11 cellular contexts compared by ENCODE assay signal in the genomic region with DNA sequence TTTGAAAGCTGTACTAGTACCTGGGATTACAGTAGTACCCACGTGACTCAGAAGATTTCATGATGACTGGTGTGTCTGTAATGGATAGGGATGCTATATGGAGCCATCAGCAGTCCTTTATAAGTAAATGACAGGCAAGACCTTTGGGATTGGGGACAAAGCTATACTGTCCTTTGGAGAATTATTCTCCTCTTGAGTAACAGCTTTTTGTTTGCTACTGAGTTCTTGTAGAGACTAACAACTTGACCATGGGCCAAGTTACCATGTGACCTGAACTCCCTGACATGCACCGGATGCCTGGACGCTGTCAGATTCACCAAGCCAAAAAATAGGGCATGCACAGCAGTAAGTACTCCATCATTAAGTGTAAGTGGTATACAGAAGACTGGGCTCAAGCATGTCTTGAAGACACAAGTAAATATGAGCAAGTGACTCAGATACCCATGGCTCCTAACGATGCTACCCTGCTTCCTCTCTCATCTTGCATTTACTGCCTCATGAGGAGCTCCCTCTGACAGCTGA. TPM values are rescaled to one million over a fixed set of nuclear protein-coding genes. Genes with fewer than 3 reads are reported as not detected.
A peak's percentile ranks its signal among the peaks of the same experiment; 100 is the strongest.
DNase-seq lines count a peak whose midpoint lies in the region; ATAC-seq and TF ChIP-seq lines count a peak whose summit lies in the region.
"Had no signal": no experiment of that assay in that cellular context is flagged by ENCODE, and none has a peak within 500 bp of the region (broad histone marks: within the 10 kb centered on the region; RNA-seq: fewer than 3 reads in every experiment).

No MANE protein-coding gene starts in this region.

- peak overlapping the region; percentile 13 to 55 (median 32) for H3K27ac ChIP-seq in esophagus muscularis mucosa (replicated peaks in 1 of 4)
- peak overlapping the region in 2 of 4 donors; percentile 22 to 50 for H3K27ac ChIP-seq in transverse colon
- H3K27ac ChIP-seq: BLaER1 treated with 17β-estradiol and CSF1 and Interleukin-3, amounts not matched to agents 10 nM and 100 nM had no signal

- TF ChIP-seq CTCF in esophagus muscularis mucosa (IDR thresholded peaks at IDR 0.05) (no peak), mucosa of descending colon (IDR thresholded peaks at IDR 0.05) (no peak), transverse colon (IDR thresholded peaks at IDR 0.05) (no peak)

- H3K4me3 ChIP-seq in esophagus muscularis mucosa (no peak overlapping the region), mucosa of descending colon (no peak overlapping the region), transverse colon (no peak overlapping the region)
- H3K4me3 ChIP-seq: BLaER1 treated with 17β-estradiol and CSF1 and Interleukin-3, amounts not matched to agents 10 nM and 100 nM had no signal

- DNase-seq in activated T-cell treated with anti-CD3 and anti-CD28 coated beads, Interleukin-2, amount 50 U/mL, for 72 hours, result no peak
- no peak for DNase-seq in activated T-cell treated with anti-CD3 and anti-CD28 coated beads for 4 hours
- DNase-seq in esophagus muscularis mucosa (ENCODE audit: extremely low spot score), result no peak
- peak in 1 of 3 donors; percentile 50 for DNase-seq in mucosa of descending colon
- peak; percentile 20 for DNase-seq in transverse colon
- no peak for DNase-seq in cerebellar nuclear complex (lab: John Stamatoyannopoulos, UW)
- no peak for DNase-seq in NCI-H774 (lab: John Stamatoyannopoulos, UW)

- TF ChIP-seq POLR2A in esophagus muscularis mucosa (IDR thresholded peaks at IDR 0.05; ENCODE audit: low read depth), result no peak
- TF ChIP-seq POLR2A in transverse colon (IDR thresholded peaks at IDR 0.05), result no peak

- no peak for TF ChIP-seq EP300 in esophagus muscularis mucosa (IDR thresholded peaks at IDR 0.05)
- TF ChIP-seq EP300 in transverse colon (IDR thresholded peaks at IDR 0.05; ENCODE audit: low read depth), result no peak

- H3K27me3 Mint-ChIP-seq in activated T-cell treated with anti-CD3 and anti-CD28 coated beads, Interleukin-2, amount 50 U/mL, for 72 hours (ENCODE audit: low read depth), result no peaks in the 10 kb centered on the region
- H3K27me3 Mint-ChIP-seq: progenitor cell of endocrine pancreas; stimulated activated memory B cell treated with anti-CD40 and anti-IgM and Interleukin-4, amounts not matched to agents 10 μg/mL and 1 μg/mL and 100 μg/mL, for 72 hours had no signal

- H3K9me3 Mint-ChIP-seq in activated T-cell treated with anti-CD3 and anti-CD28 coated beads, Interleukin-2, amount 50 U/mL, for 72 hours, result no peaks in the 10 kb centered on the region
- H3K9me3 Mint-ChIP-seq: stimulated activated memory B cell treated with anti-CD40 and anti-IgM and Interleukin-4, amounts not matched to agents 10 μg/mL and 1 μg/mL and 100 μg/mL, for 72 hours had no signal

- WGBS in esophagus muscularis mucosa, result 27% methylated on average over 4 of the region's 4 CpGs
- 0 to 56% methylated on average over 1 to 4 of the region's 4 CpGs for WGBS in transverse colon (ENCODE audit: low coverage in 1 of 2), 2 donors

- in situ Hi-C loops in transverse colon (cut with MboI; ENCODE audit: low pct_ligation_motif_present in 1 of 4, low pct_unique_long_range_greater_than_20kb in 1 of 4, low sequenced_read_pairs in 3 of 4), result no loop called here

- peaks cover 0 to 5% of the 10 kb centered on the region in 2 donors for H3K36me3 Mint-ChIP-seq in activated T-cell treated with anti-CD3 and anti-CD28 coated beads, Interleukin-2, amount 50 U/mL, for 72 hours (ENCODE audit: insufficient read depth in 2 of 2)

- no peaks in the 10 kb centered on the region for H3K9me3 ChIP-seq in esophagus muscularis mucosa
- H3K9me3 ChIP-seq in mucosa of descending colon, result no peaks in the 10 kb centered on the region
- no peaks in the 10 kb centered on the region for H3K9me3 ChIP-seq in transverse colon
- H3K9me3 ChIP-seq: BLaER1 treated with 17β-estradiol and CSF1 and Interleukin-3, amounts not matched to agents 10 nM and 100 nM had no signal

- H3K4me1 Mint-ChIP-seq in activated T-cell treated with anti-CD3 and anti-CD28 coated beads, Interleukin-2, amount 50 U/mL, for 72 hours (ENCODE audit: low read depth), result peaks cover 69% of the 10 kb centered on the region

- H3K27ac Mint-ChIP-seq in activated T-cell treated with anti-CD3 and anti-CD28 coated beads, Interleukin-2, amount 50 U/mL, for 72 hours, result no peak overlapping the region
- H3K27ac Mint-ChIP-seq: progenitor cell of endocrine pancreas; stimulated activated memory B cell treated with anti-CD40 and anti-IgM and Interleukin-4, amounts not matched to agents 10 μg/mL and 1 μg/mL and 100 μg/mL, for 72 hours had no signal

- peak; percentile 34 to 55 for ATAC-seq in activated T-cell treated with anti-CD3 and anti-CD28 coated beads, Interleukin-2, amount 50 U/mL, for 72 hours (replicated peaks in 1 of 2)
- ATAC-seq in mucosa of descending colon, result peak; percentile 34
- ATAC-seq in GM18861 (IDR thresholded peaks at IDR 0.05; ENCODE audit: unreplicated experiment), result no peak
- ATAC-seq: stimulated activated memory B cell treated with anti-CD40 and anti-IgM and Interleukin-4, amounts not matched to agents 10 μg/mL and 1 μg/mL and 100 μg/mL, for 72 hours had no signal

- intact Hi-C loops in esophagus muscularis mucosa (cut with DNase I), result loop anchor here (5.0 kb wide), 1 partner anchor 49 kb away; no protein-coding TSS in a partner anchor
- intact Hi-C loops in mucosa of descending colon (cut with DNase I, micrococcal nuclease), result no loop called here
- intact Hi-C loops in transverse colon (cut with DNase I; ENCODE audit: low total_unique reads), result no loop called here

- no peaks in the 10 kb centered on the region for H3K27me3 ChIP-seq in esophagus muscularis mucosa
- no peaks in the 10 kb centered on the region for H3K27me3 ChIP-seq in transverse colon
- H3K27me3 ChIP-seq: BLaER1 treated with 17β-estradiol and CSF1 and Interleukin-3, amounts not matched to agents 10 nM and 100 nM had no signal

- H3K36me3 ChIP-seq in esophagus muscularis mucosa (no peaks in the 10 kb centered on the region), mucosa of descending colon (ENCODE audit: low read depth) (no peaks in the 10 kb centered on the region), transverse colon (no peaks in the 10 kb centered on the region)

- H3K4me1 ChIP-seq in esophagus muscularis mucosa (peaks cover 19 to 27% (median 20%) of the 10 kb centered on the region in 4 donors), mucosa of descending colon (ENCODE audit: low read depth) (no peaks in the 10 kb centered on the region), transverse colon (peaks cover 5 to 26% (median 11%) of the 10 kb centered on the region in 4 donors)

- no peak overlapping the region for H3K4me3 Mint-ChIP-seq in activated T-cell treated with anti-CD3 and anti-CD28 coated beads, Interleukin-2, amount 50 U/mL, for 72 hours
- H3K4me3 Mint-ChIP-seq: stimulated activated memory B cell treated with anti-CD40 and anti-IgM and Interleukin-4, amounts not matched to agents 10 μg/mL and 1 μg/mL and 100 μg/mL, for 72 hours had no signal

RNA-seq across cellular contexts. Expression of a gene that starts 12.9 kb away (rescaled TPM):
- total RNA-seq in activated T-cell treated with anti-CD3 and anti-CD28 coated beads, Interleukin-2, amount 50 U/mL, for 72 hours, result 100 to 1,000 TPM; 120 to 134 TPM
- total RNA-seq in esophagus muscularis mucosa (10 to 100 TPM; 57.4 to 90.3 (median 73.5) TPM), mucosa of descending colon (100 to 1,000 TPM; 112 to 143 (median 119) TPM), transverse colon (100 to 1,000 TPM in 2 of 4 donors, 10 to 100 TPM in 2; 19.9 to 124 (median 83.0) TPM)

RNA-seq across cellular contexts. Expression of a gene that starts 45.0 kb away (rescaled TPM):
- 1 to 10 TPM; 3.6 to 4.0 TPM for total RNA-seq in activated T-cell treated with anti-CD3 and anti-CD28 coated beads, Interleukin-2, amount 50 U/mL, for 72 hours
- total RNA-seq in esophagus muscularis mucosa, result 1 to 10 TPM; 3.6 to 7.4 (median 5.1) TPM
- total RNA-seq in mucosa of descending colon, result 1 to 10 TPM; 1.5 to 4.0 (median 3.9) TPM
- total RNA-seq in transverse colon, result 1 to 10 TPM in 2 of 4 donors, not detected in 2; 2.3 to 2.4 TPM

RNA-seq across cellular contexts. Expression of a gene that starts 45.4 kb away (rescaled TPM):
- total RNA-seq in activated T-cell treated with anti-CD3 and anti-CD28 coated beads, Interleukin-2, amount 50 U/mL, for 72 hours, result 10 to 100 TPM; 33.5 to 39.5 TPM
- total RNA-seq in esophagus muscularis mucosa (10 to 100 TPM; 13.8 to 22.3 (median 20.2) TPM), mucosa of descending colon (10 to 100 TPM; 29.4 to 35.3 (median 33.4) TPM), transverse colon (10 to 100 TPM; 23.5 to 41.1 (median 26.5) TPM)

RNA-seq across cellular contexts. Expression of a gene that starts 48.9 kb away (rescaled TPM):
- 10 to 100 TPM; 16.1 to 16.7 TPM for total RNA-seq in activated T-cell treated with anti-CD3 and anti-CD28 coated beads, Interleukin-2, amount 50 U/mL, for 72 hours
- 10 to 100 TPM; 16.7 to 22.8 (median 18.4) TPM for total RNA-seq in esophagus muscularis mucosa
- total RNA-seq in mucosa of descending colon, result 10 to 100 TPM; 18.2 to 27.1 (median 24.9) TPM
- total RNA-seq in transverse colon, result 10 to 100 TPM; 12.7 to 37.4 (median 26.5) TPM
